Comparison of ENCODE assay signal across 28 cellular contexts in genomic region chr3:34504755-34505154, GRCh38.
"Had no signal": no experiment of that assay in that cellular context is flagged by ENCODE, and none has a peak within 500 bp of the region (broad histone marks: within the 10 kb centered on the region; RNA-seq: fewer than 3 reads in every experiment).

No MANE protein-coding gene starts in this region.

- DNase-seq: activated CD4-positive, alpha-beta T cell treated with anti-CD3 and anti-CD28 coated beads for 48 hours; activated CD4-positive, alpha-beta T cell treated with anti-CD3 and anti-CD28 coated beads, Interleukin-2, amount 50 U/mL, for 48 hours; activated CD8-positive, alpha-beta memory T cell treated with anti-CD3 and anti-CD28 coated beads, Interleukin-2, amount 50 U/mL, for 4 hours; activated effector memory CD4-positive, alpha-beta T cell treated with anti-CD3 and anti-CD28 coated beads, Interleukin-2, amount 50 U/mL, for 16 hours; activated naive CD4-positive, alpha-beta T cell treated with anti-CD3 and anti-CD28 coated beads, Interleukin-2, amount 10 ng/mL, durations not matched to agents 7 days and 5 days; activated naive CD8-positive, alpha-beta T cell treated with anti-CD3 and anti-CD28 coated beads, Interleukin-2, amount 10 ng/mL, durations not matched to agents 7 days and 5 days; activated T-cell treated with anti-CD3 and anti-CD28 coated beads, Interleukin-2, amount 50 U/mL, for 1 hour; dorsolateral prefrontal cortex; effector memory CD4-positive, alpha-beta T cell; gastrocnemius medialis; glutamatergic neuron; left colon; naive thymus-derived CD8-positive, alpha-beta T cell; sigmoid colon; small intestine; stimulated activated CD4-positive, alpha-beta T cell treated with anti-CD3 and anti-CD28 coated beads, Interleukin-4, amount 100 ng/mL, for 24 hours; upper lobe of left lung had no signal

- H3K36me3 Mint-ChIP-seq: activated naive CD4-positive, alpha-beta T cell treated with anti-CD3 and anti-CD28 coated beads, Interleukin-2, amount 10 ng/mL, durations not matched to agents 7 days and 5 days; activated naive CD8-positive, alpha-beta T cell treated with anti-CD3 and anti-CD28 coated beads, Interleukin-2, amount 10 ng/mL, durations not matched to agents 7 days and 5 days; brain; mesothelial cell of epicardium; naive thymus-derived CD8-positive, alpha-beta T cell; stimulated activated effector memory CD8-positive, alpha-beta T cell treated with anti-CD3 and anti-CD28 coated beads, Interleukin-12 subunit alpha, Interleukin-12 subunit beta, amount 100 ng/mL, for 72 hours had no signal

- H3K27ac Mint-ChIP-seq: activated naive CD4-positive, alpha-beta T cell treated with anti-CD3 and anti-CD28 coated beads, Interleukin-2, amount 10 ng/mL, durations not matched to agents 7 days and 5 days; activated naive CD8-positive, alpha-beta T cell treated with anti-CD3 and anti-CD28 coated beads, Interleukin-2, amount 10 ng/mL, durations not matched to agents 7 days and 5 days; activated T-helper 1 cell treated with anti-CD3 and anti-CD28 coated beads, Interleukin-12 subunit alpha, Interleukin-12 subunit beta, Interleukin-2, Interleukin-4 antibody, amounts not matched to agents 30 ng/mL and 10 ng/mL and 1 ng/mL, durations not matched to agents 14 hours and 24 hours and 36 hours; mesothelial cell of epicardium; naive thymus-derived CD8-positive, alpha-beta T cell; progenitor cell of endocrine pancreas; stimulated activated effector memory CD8-positive, alpha-beta T cell treated with anti-CD3 and anti-CD28 coated beads, Interleukin-12 subunit alpha, Interleukin-12 subunit beta, amount 100 ng/mL, for 72 hours; stimulated activated naive CD8-positive, alpha-beta T cell treated with anti-CD3 and anti-CD28 coated beads, Interleukin-15, Interleukin-2, amounts not matched to agents 100 ng/mL and 50 ng/mL, for 24 hours; T-helper 2 cell treated with Interferon-gamma antibody and Interleukin-4, amounts not matched to agents 5 μg/mL and 100 μg/mL, for 36 hours had no signal

- H3K27ac ChIP-seq: ascending aorta, coronary artery, dorsolateral prefrontal cortex, gastrocnemius medialis, sigmoid colon, thoracic aorta, upper lobe of left lung, vagina had no signal

- H3K9me3 Mint-ChIP-seq: activated naive CD4-positive, alpha-beta T cell treated with anti-CD3 and anti-CD28 coated beads, Interleukin-2, amount 10 ng/mL, durations not matched to agents 7 days and 5 days; activated T-helper 1 cell treated with anti-CD3 and anti-CD28 coated beads, Interleukin-12 subunit alpha, Interleukin-12 subunit beta, Interleukin-2, Interleukin-4 antibody, amounts not matched to agents 30 ng/mL and 10 ng/mL and 1 ng/mL, durations not matched to agents 14 hours and 24 hours and 36 hours; mesothelial cell of epicardium; T-helper 2 cell treated with Interferon-gamma antibody and Interleukin-4, amounts not matched to agents 5 μg/mL and 100 μg/mL, for 36 hours had no signal

- H3K36me3 ChIP-seq: ascending aorta, gastrocnemius medialis, sigmoid colon, thoracic aorta, upper lobe of left lung, vagina had no signal

- H3K4me3 ChIP-seq: ascending aorta, coronary artery, dorsolateral prefrontal cortex, gastrocnemius medialis, sigmoid colon, thoracic aorta, upper lobe of left lung, vagina had no signal

- H3K4me1 ChIP-seq: ascending aorta, gastrocnemius medialis, sigmoid colon, upper lobe of left lung, vagina had no signal

- H3K9me3 ChIP-seq: ascending aorta, gastrocnemius medialis, sigmoid colon, thoracic aorta, upper lobe of left lung, vagina had no signal

- H3K4me1 Mint-ChIP-seq: activated naive CD4-positive, alpha-beta T cell treated with anti-CD3 and anti-CD28 coated beads, Interleukin-2, amount 10 ng/mL, durations not matched to agents 7 days and 5 days; activated naive CD8-positive, alpha-beta T cell treated with anti-CD3 and anti-CD28 coated beads, Interleukin-2, amount 10 ng/mL, durations not matched to agents 7 days and 5 days; brain; naive thymus-derived CD8-positive, alpha-beta T cell; stimulated activated effector memory CD8-positive, alpha-beta T cell treated with anti-CD3 and anti-CD28 coated beads, Interleukin-12 subunit alpha, Interleukin-12 subunit beta, amount 100 ng/mL, for 72 hours had no signal

- H3K27me3 Mint-ChIP-seq: activated naive CD4-positive, alpha-beta T cell treated with anti-CD3 and anti-CD28 coated beads, Interleukin-2, amount 10 ng/mL, durations not matched to agents 7 days and 5 days; activated naive CD8-positive, alpha-beta T cell treated with anti-CD3 and anti-CD28 coated beads, Interleukin-2, amount 10 ng/mL, durations not matched to agents 7 days and 5 days; brain; progenitor cell of endocrine pancreas had no signal

- H3K4me3 Mint-ChIP-seq: activated naive CD4-positive, alpha-beta T cell treated with anti-CD3 and anti-CD28 coated beads, Interleukin-2, amount 10 ng/mL, durations not matched to agents 7 days and 5 days; activated naive CD8-positive, alpha-beta T cell treated with anti-CD3 and anti-CD28 coated beads, Interleukin-2, amount 10 ng/mL, durations not matched to agents 7 days and 5 days; activated T-helper 1 cell treated with anti-CD3 and anti-CD28 coated beads, Interleukin-12 subunit alpha, Interleukin-12 subunit beta, Interleukin-2, Interleukin-4 antibody, amounts not matched to agents 30 ng/mL and 10 ng/mL and 1 ng/mL, durations not matched to agents 14 hours and 24 hours and 36 hours; brain; mesothelial cell of epicardium; naive thymus-derived CD8-positive, alpha-beta T cell; stimulated activated effector memory CD8-positive, alpha-beta T cell treated with anti-CD3 and anti-CD28 coated beads, Interleukin-12 subunit alpha, Interleukin-12 subunit beta, amount 100 ng/mL, for 72 hours; stimulated activated naive CD8-positive, alpha-beta T cell treated with anti-CD3 and anti-CD28 coated beads, Interleukin-15, Interleukin-2, amounts not matched to agents 100 ng/mL and 50 ng/mL, for 24 hours; T-helper 2 cell treated with Interferon-gamma antibody and Interleukin-4, amounts not matched to agents 5 μg/mL and 100 μg/mL, for 36 hours had no signal

- H3K27me3 ChIP-seq: ascending aorta, dorsolateral prefrontal cortex, gastrocnemius medialis, sigmoid colon, upper lobe of left lung, vagina had no signal
